ENCODE assay signal across 22 cellular contexts in genomic region chr16:55078153-55078552, GRCh38.
"Had no signal": no experiment of that assay in that cellular context is flagged by ENCODE, and none has a peak within 500 bp of the region (broad histone marks: within the 10 kb centered on the region; RNA-seq: fewer than 3 reads in every experiment).

No MANE protein-coding gene starts in this region.

- H3K4me3 ChIP-seq: colonic mucosa, dorsolateral prefrontal cortex, esophagus squamous epithelium, gastrocnemius medialis, heart right ventricle, left lung, lower lobe of right lung had no signal

- H3K36me3 ChIP-seq: colonic mucosa, esophagus squamous epithelium, gastrocnemius medialis, heart right ventricle, left lung, lower lobe of right lung had no signal

- H3K4me1 ChIP-seq: colonic mucosa, esophagus squamous epithelium, gastrocnemius medialis, left lung, lower lobe of right lung had no signal

- H3K9me3 ChIP-seq: colonic mucosa, esophagus squamous epithelium, gastrocnemius medialis, heart right ventricle, left lung, lower lobe of right lung had no signal

- H3K27ac ChIP-seq: colonic mucosa, dorsolateral prefrontal cortex, epithelial cell of prostate, esophagus squamous epithelium, gastrocnemius medialis, heart right ventricle, left lung, lower lobe of right lung had no signal

- H3K27me3 ChIP-seq: colonic mucosa, esophagus squamous epithelium, gastrocnemius medialis, left lung had no signal

- DNase-seq: colonic mucosa; dermis blood vessel endothelial cell; dorsolateral prefrontal cortex; effector CD4-positive, alpha-beta T cell; effector memory CD4-positive, alpha-beta T cell; erythroblast; esophagus squamous epithelium; foreskin fibroblast; foreskin melanocyte; gastrocnemius medialis; glutamatergic neuron; head of caudate nucleus; heart right ventricle; hippocampal formation; left cardiac atrium; left lung; left ventricle myocardium superior; lower lobe of right lung; mesenchymal stem cell; midbrain had no signal

- ATAC-seq: esophagus mucosa, gastrocnemius medialis, heart right ventricle, left cardiac atrium, left lung, left ventricle myocardium superior, lower lobe of right lung had no signal
